8 cellular contexts compared by ENCODE assay signal in the genomic region with DNA sequence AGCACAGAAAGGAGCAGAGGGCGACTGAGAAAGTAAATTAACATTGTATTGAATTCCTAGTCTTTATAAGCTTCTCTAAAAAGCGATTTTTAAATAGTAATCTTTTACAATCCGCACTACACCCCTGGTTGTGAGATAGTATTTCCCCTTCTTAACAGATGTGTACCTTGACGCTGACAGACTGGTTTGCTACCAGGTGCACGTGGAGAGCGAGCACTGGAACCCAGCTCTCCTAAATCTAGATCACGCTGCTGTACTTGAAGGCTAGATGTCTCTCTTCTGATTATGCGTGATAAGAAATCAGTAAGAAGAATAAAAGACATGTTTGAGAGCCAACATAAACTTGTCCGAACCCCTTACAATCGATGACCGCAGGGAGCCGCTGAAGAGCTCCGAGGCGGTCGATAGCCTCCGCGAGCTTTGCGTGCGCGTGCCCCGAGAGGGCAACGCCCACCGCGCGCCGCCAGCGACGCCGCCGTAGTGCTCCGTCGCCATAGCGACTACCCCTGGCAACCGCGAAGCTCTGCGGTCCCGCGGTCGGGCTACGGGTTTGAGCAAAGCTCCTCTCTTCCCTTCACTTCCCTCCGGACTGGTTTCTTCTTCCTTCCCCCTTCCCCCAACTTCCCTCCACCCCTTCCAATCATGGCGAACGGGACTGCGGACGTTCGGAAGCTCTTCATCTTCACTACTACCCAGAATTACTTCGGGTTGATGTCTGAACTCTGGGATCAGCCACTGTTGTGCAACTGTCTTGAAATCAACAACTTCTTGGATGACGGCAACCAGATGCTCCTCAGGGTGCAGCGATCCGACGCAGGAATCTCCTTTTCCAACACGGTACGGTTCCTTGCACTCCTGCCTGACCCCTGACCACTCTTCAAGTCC. TPM values are rescaled to one million over a fixed set of nuclear protein-coding genes. Genes with fewer than 3 reads are reported as not detected.
A peak's percentile ranks its signal among the peaks of the same experiment; 100 is the strongest.
DNase-seq lines count a peak whose midpoint lies in the region; ATAC-seq and TF ChIP-seq lines count a peak whose summit lies in the region.

DYNC2H1 (plus strand) TSS at position 494 of the 885 bp plus-strand sequence; CDS start at position 643, 149 bp downstream.

- DNase-seq in DMS153 treated with DMSO at 0.1 percent for 48 hours (lab: John Stamatoyannopoulos, UW; ENCODE audit: unreplicated experiment) (peak; percentile 85), Panc1 (ENCODE audit: low read depth, low spot score) (peak; percentile 72), fibroblast of lung (ENCODE audit: low read depth in 2 of 2) (peak; percentile 93 to 94)
- peak; percentile 86 to 90 for DNase-seq in activated T-cell treated with anti-CD3 and anti-CD28 coated beads, Interleukin-2, amount 50 U/mL, for 48 hours
- peak; percentile 81 to 92 (median 88) for DNase-seq in naive thymus-derived CD8-positive, alpha-beta T cell

- no TSS peak for BruUV-seq in Panc1 (replicated peaks; lab: Mats Ljungman, UMichigan)

- H3K36me3 Mint-ChIP-seq in IgD-negative memory B cell, result no peaks in the 10 kb centered on the region
- H3K36me3 Mint-ChIP-seq in naive thymus-derived CD8-positive, alpha-beta T cell, result no peaks in the 10 kb centered on the region
- no peaks in the 10 kb centered on the region for H3K36me3 Mint-ChIP-seq in stimulated activated memory B cell treated with anti-CD40 and anti-IgM and Interleukin-4, amounts not matched to agents 10 μg/mL and 1 μg/mL and 100 μg/mL, for 72 hours

- H3K27ac Mint-ChIP-seq in IgD-negative memory B cell, result peak within 1 kb of the TSS; percentile 84 to 97 (median 95)
- H3K27ac Mint-ChIP-seq in naive thymus-derived CD8-positive, alpha-beta T cell, result peak within 1 kb of the TSS; percentile 84 to 98 (median 96)
- H3K27ac Mint-ChIP-seq in stimulated activated memory B cell treated with anti-CD40 and anti-IgM and Interleukin-4, amounts not matched to agents 10 μg/mL and 1 μg/mL and 100 μg/mL, for 72 hours, result peak within 1 kb of the TSS; percentile 77

- peaks cover 0 to 7% (median 0%) of the 10 kb centered on the region in 3 donors for H3K4me1 Mint-ChIP-seq in IgD-negative memory B cell
- H3K4me1 Mint-ChIP-seq in naive thymus-derived CD8-positive, alpha-beta T cell, result peaks cover 5 to 16% (median 10%) of the 10 kb centered on the region in 4 donors
- H3K4me1 Mint-ChIP-seq in stimulated activated memory B cell treated with anti-CD40 and anti-IgM and Interleukin-4, amounts not matched to agents 10 μg/mL and 1 μg/mL and 100 μg/mL, for 72 hours, result no peaks in the 10 kb centered on the region

- peak within 1 kb of the TSS; percentile 100 for H2AFZ ChIP-seq in fibroblast of lung (ENCODE audit: low read length)

- peak within 1 kb of the TSS; percentile 84 to 92 for H3K4me3 ChIP-seq in Panc1 (ENCODE audit: low read depth in 2 of 2, low read length in 2 of 2)
- H3K4me3 ChIP-seq in fibroblast of lung (replicated peaks in 1 of 4; ENCODE audit: control extremely low read depth in 1 of 4, insufficient read depth in 1 of 4, low read depth in 3 of 4, low read length in 4 of 4), result peak within 1 kb of the TSS; percentile 88 to 99 (median 96)

- H3K27ac ChIP-seq in Panc1 (ENCODE audit: low read length) (peak within 1 kb of the TSS; percentile 91), fibroblast of lung (ENCODE audit: insufficient read depth, low read length) (peak within 1 kb of the TSS; percentile 94)

- H3K27me3 ChIP-seq in Panc1 (ENCODE audit: control insufficient read depth, insufficient read depth, low read length), result no peaks in the 10 kb centered on the region
- no peaks in the 10 kb centered on the region for H3K27me3 ChIP-seq in fibroblast of lung (ENCODE audit: control insufficient read depth, insufficient read depth, low read length)

- POLR2A ChIA-PET in Panc1 (lab: Charles Lee), result interaction anchor here (0.5 to 1.5 kb wide), 2 partner anchors 17 to 22 kb away, joined by 4 to 14 read pairs; partner anchors contain the start of gene DCUN1D5
- POLR2A ChIA-PET in naive thymus-derived CD8-positive, alpha-beta T cell (lab: Charles Lee), result interaction anchor here (1.4 to 2.3 kb wide), 2 partner anchors 18 to 23 kb away, joined by 3 to 58 read pairs; partner anchors contain the start of gene DCUN1D5

- peak within 1 kb of the TSS; percentile 93 for H3K4me2 ChIP-seq in fibroblast of lung (ENCODE audit: extremely low read depth, insufficient read depth, low read length)

- H3K27me3 Mint-ChIP-seq in IgD-negative memory B cell, result peaks cover 2% of the 10 kb centered on the region
- H3K27me3 Mint-ChIP-seq in naive thymus-derived CD8-positive, alpha-beta T cell, result peaks cover 0 to 9% (median 5%) of the 10 kb centered on the region in 5 donors
- H3K27me3 Mint-ChIP-seq in stimulated activated memory B cell treated with anti-CD40 and anti-IgM and Interleukin-4, amounts not matched to agents 10 μg/mL and 1 μg/mL and 100 μg/mL, for 72 hours, result no peaks in the 10 kb centered on the region

- peak within 1 kb of the TSS; percentile 87 to 98 (median 97) for H3K4me3 Mint-ChIP-seq in IgD-negative memory B cell
- peak within 1 kb of the TSS; percentile 88 to 99 (median 96) for H3K4me3 Mint-ChIP-seq in naive thymus-derived CD8-positive, alpha-beta T cell
- H3K4me3 Mint-ChIP-seq in stimulated activated memory B cell treated with anti-CD40 and anti-IgM and Interleukin-4, amounts not matched to agents 10 μg/mL and 1 μg/mL and 100 μg/mL, for 72 hours, result peak within 1 kb of the TSS; percentile 96

- CTCF ChIA-PET in Panc1 (lab: Charles Lee), result interaction anchor here (1.0 to 1.9 kb wide), 3 partner anchors 9 to 93 kb away, joined by 3 to 6 read pairs (median 4); partner anchors contain the start of gene DCUN1D5

- H3K9me3 ChIP-seq in Panc1 (ENCODE audit: control insufficient read depth, insufficient read depth, low read depth, low read length) (no peaks in the 10 kb centered on the region), fibroblast of lung (ENCODE audit: control insufficient read depth, insufficient read depth, low read depth, low read length) (no peaks in the 10 kb centered on the region)

- H3K9ac ChIP-seq in fibroblast of lung (ENCODE audit: insufficient read depth, low read length), result peak within 1 kb of the TSS; percentile 74

- in situ Hi-C loops in Panc1 (cut with HindIII; ENCODE audit: low pct_unique_long_range_greater_than_20kb, low sequenced_read_pairs), result no loop called here

- ATAC-seq in GM21619 (IDR thresholded peaks at IDR 0.05; ENCODE audit: unreplicated experiment) (peak; percentile 99), Panc1 (peak; percentile 99)
- peak; percentile 85 to 91 for ATAC-seq in naive thymus-derived CD8-positive, alpha-beta T cell
- peak; percentile 98 for ATAC-seq in stimulated activated memory B cell treated with anti-CD40 and anti-IgM and Interleukin-4, amounts not matched to agents 10 μg/mL and 1 μg/mL and 100 μg/mL, for 72 hours

- no peaks in the 10 kb centered on the region for H3K9me3 Mint-ChIP-seq in IgD-negative memory B cell
- H3K9me3 Mint-ChIP-seq in naive thymus-derived CD8-positive, alpha-beta T cell, result no peaks in the 10 kb centered on the region
- H3K9me3 Mint-ChIP-seq in stimulated activated memory B cell treated with anti-CD40 and anti-IgM and Interleukin-4, amounts not matched to agents 10 μg/mL and 1 μg/mL and 100 μg/mL, for 72 hours, result no peaks in the 10 kb centered on the region

- no peaks in the 10 kb centered on the region for H4K20me1 ChIP-seq in fibroblast of lung (ENCODE audit: control insufficient read depth, extremely low read depth, insufficient read depth, low read length)

- H3K4me1 ChIP-seq in Panc1 (ENCODE audit: control insufficient read depth, insufficient read depth, low read length), result peaks cover 6% of the 10 kb centered on the region; the same call in 1 of the 2 replicates
- no peaks in the 10 kb centered on the region for H3K4me1 ChIP-seq in fibroblast of lung (ENCODE audit: control insufficient read depth, extremely low read depth, insufficient read depth, low read length)

- intact Hi-C loops in Panc1 (cut with micrococcal nuclease; ENCODE audit: unreplicated experiment), result no loop called here

- H3K36me3 ChIP-seq in Panc1 (ENCODE audit: control insufficient read depth, insufficient read depth, low read length) (no peaks in the 10 kb centered on the region), fibroblast of lung (ENCODE audit: control insufficient read depth, insufficient read depth, low read length) (no peaks in the 10 kb centered on the region)

- peaks cover 14% of the 10 kb centered on the region for H3K79me2 ChIP-seq in fibroblast of lung (ENCODE audit: control insufficient read depth, insufficient read depth, low read length)

- TF ChIP-seq CTCF in Panc1 (IDR thresholded peaks at IDR 0.05) (peak; percentile 86), fibroblast of lung (conservative IDR thresholded peaks at IDR 0.05 in 1 of 2, IDR thresholded peaks at IDR 0.05 in 1 of 2; ENCODE audit: low read depth in 1 of 2, low read length in 2 of 2) (peak; percentile 52 to 55)

RNA-seq across cellular contexts. Expression of gene DYNC2H1, which starts in this region (rescaled TPM):
- 0.29 TPM for polyA plus RNA-seq in IgD-negative memory B cell
- 12.4 TPM for total RNA-seq in Panc1 (2021; ENCODE audit: unreplicated experiment)
- polyA plus RNA-seq in Panc1 (2012; ENCODE audit: insufficient read length), result 6.7 TPM
- total RNA-seq in fibroblast of lung, result 50.8 and 65.9 TPM in 2 replicates
- 20.1 and 20.4 TPM in 2 replicates for polyA plus RNA-seq in fibroblast of lung
- polyA plus RNA-seq in fibroblast of lung (2012), result 17.2 and 19.2 TPM in 2 replicates
- polyA minus RNA-seq in fibroblast of lung (ENCODE audit: low replicate concordance), result 4.2 and 5.9 TPM in 2 replicates
- 1 to 10 TPM; 2.4 to 3.2 TPM for total RNA-seq in naive thymus-derived CD8-positive, alpha-beta T cell
- under 1 TPM; 0.54 to 0.99 (median 0.65) TPM for polyA plus RNA-seq in naive thymus-derived CD8-positive, alpha-beta T cell

Comparison
In these comparisons a context has a peak if more than half of its experiments do, and no peak if none do; other contexts are left out.
1. Peak in every context shown above with its lines: DNase-seq, ATAC-seq, H3K4me3 ChIP-seq and H3K27ac ChIP-seq.
2. RNA of gene DYNC2H1 (polyA plus RNA-seq): 17.2 to 20.4 TPM in fibroblast of lung; 0.54 to 0.99 TPM in naive thymus-derived CD8-positive, alpha-beta T cell and 0.29 TPM in IgD-negative memory B cell (single experiment); every median in the first group is over 4 times any median in the second.